24 cellular contexts compared by ENCODE assay signal in genomic region chr9:87702921-87703320, GRCh38.
"Had no signal": no experiment of that assay in that cellular context is flagged by ENCODE, and none has a peak within 500 bp of the region (broad histone marks: within the 10 kb centered on the region; RNA-seq: fewer than 3 reads in every experiment).

No MANE protein-coding gene starts in this region.

- DNase-seq: activated CD4-positive, alpha-beta T cell treated with anti-CD3 and anti-CD28 coated beads for 1 hour; activated CD4-positive, alpha-beta T cell treated with anti-CD3 and anti-CD28 coated beads, Interleukin-2, amount 50 U/mL, for 1 hour; activated gamma-delta T cell treated with Interleukin-2 at 50 U/mL for 16 hours; activated T-cell treated with anti-CD3 and anti-CD28 coated beads, Interleukin-2, amount 50 U/mL, for 1 hour; brain microvascular endothelial cell; caudate nucleus; effector memory CD4-positive, alpha-beta T cell; gastrocnemius medialis; hippocampal formation; mesendoderm; naive thymus-derived CD4-positive, alpha-beta T cell; stimulated activated CD4-positive, alpha-beta T cell treated with anti-CD3 and anti-CD28 coated beads, Interleukin-4, amount 100 ng/mL, for 24 hours; stimulated activated naive CD4-positive, alpha-beta T cell treated with Interleukin-2 at 50 U/mL for 16 hours; T-cell; upper lobe of right lung; WERI-Rb-1 had no signal

- H3K27ac Mint-ChIP-seq: activated naive CD4-positive, alpha-beta T cell treated with anti-CD3 and anti-CD28 coated beads, Interleukin-2, amount 50 U/mL, for 24 hours; T-cell; T-helper 2 cell treated with Interferon-gamma antibody and Interleukin-4, amounts not matched to agents 5 μg/mL and 100 μg/mL, for 36 hours had no signal

- H3K27me3 Mint-ChIP-seq: activated naive CD4-positive, alpha-beta T cell treated with anti-CD3 and anti-CD28 coated beads, Interleukin-2, amount 50 U/mL, for 24 hours had no signal

- ATAC-seq: esophagus mucosa; gastrocnemius medialis; naive thymus-derived CD4-positive, alpha-beta T cell; T-cell; upper lobe of right lung had no signal

- H3K36me3 ChIP-seq: brain microvascular endothelial cell, prostate gland, right atrium auricular region had no signal

- H3K9me3 Mint-ChIP-seq: activated naive CD4-positive, alpha-beta T cell treated with anti-CD3 and anti-CD28 coated beads, Interleukin-2, amount 50 U/mL, for 24 hours; naive thymus-derived CD4-positive, alpha-beta T cell; T-cell; T-helper 2 cell treated with Interferon-gamma antibody and Interleukin-4, amounts not matched to agents 5 μg/mL and 100 μg/mL, for 36 hours had no signal

- FAIRE-seq: endothelial cell of umbilical vein, TTC549 had no signal

- H3K9me3 ChIP-seq: ascending aorta, gastrocnemius medialis, prostate gland, right atrium auricular region, upper lobe of right lung had no signal

- H3K4me3 ChIP-seq: ascending aorta, gastrocnemius medialis, prostate gland, right atrium auricular region, upper lobe of right lung had no signal

- H3K4me3 Mint-ChIP-seq: activated naive CD4-positive, alpha-beta T cell treated with anti-CD3 and anti-CD28 coated beads, Interleukin-2, amount 50 U/mL, for 24 hours; naive thymus-derived CD4-positive, alpha-beta T cell; T-cell; T-helper 2 cell treated with Interferon-gamma antibody and Interleukin-4, amounts not matched to agents 5 μg/mL and 100 μg/mL, for 36 hours had no signal

- H3K4me1 ChIP-seq: ascending aorta, gastrocnemius medialis, prostate gland, right atrium auricular region, upper lobe of right lung had no signal

- H3K27me3 ChIP-seq: ascending aorta, brain microvascular endothelial cell, gastrocnemius medialis, right atrium auricular region, upper lobe of right lung had no signal

- H3K27ac ChIP-seq: ascending aorta, brain microvascular endothelial cell, gastrocnemius medialis, prostate gland, right atrium auricular region, upper lobe of right lung, WERI-Rb-1 had no signal

- H3K36me3 Mint-ChIP-seq: activated naive CD4-positive, alpha-beta T cell treated with anti-CD3 and anti-CD28 coated beads, Interleukin-2, amount 50 U/mL, for 24 hours; T-cell had no signal
